In genomic region chr9:116605904-116606341, GRCh38 we compare ENCODE assay signal across 1 cellular context.
TF ChIP-seq lines count a peak whose summit lies in the region.

No MANE protein-coding gene starts in this region.

TF ChIP-seq in H1, 55 proteins besides CTCF, POLR2A, EP300 and RAD21:
- TF ChIP-seq SIN3A (conservative IDR thresholded peaks at IDR 0.05 in 1 of 2, IDR thresholded peaks at IDR 0.05 in 1 of 2; ENCODE audit: low read depth in 1 of 2, low read length in 2 of 2) (no peak), USF2 (IDR thresholded peaks at IDR 0.05; ENCODE audit: low read length) (no peak), ASH2L (IDR thresholded peaks at IDR 0.05; ENCODE audit: low read length) (no peak), NANOG (IDR thresholded peaks at IDR 0.05; ENCODE audit: insufficient read depth, low read depth, low read length, poor library complexity, severe bottlenecking) (no peak), BCL11A (IDR thresholded peaks at IDR 0.05; ENCODE audit: low read depth in 2 of 2, low read length in 2 of 2) (no peak), CTBP2 (IDR thresholded peaks at IDR 0.05; ENCODE audit: borderline replicate concordance, insufficient read depth, insufficient read length, low read length) (no peak), BACH1 (IDR thresholded peaks at IDR 0.05; ENCODE audit: low read length) (no peak), RFX5 (IDR thresholded peaks at IDR 0.05; ENCODE audit: borderline replicate concordance, low read depth, low read length) (no peak), SAP30 (IDR thresholded peaks at IDR 0.05; ENCODE audit: insufficient read depth, insufficient replicate concordance, low read length) (no peak), HDAC6 (IDR thresholded peaks at IDR 0.05; ENCODE audit: low read depth, low read length) (no peak), RNF2 (IDR thresholded peaks at IDR 0.05; ENCODE audit: borderline replicate concordance, low read depth, low read length, missing control alignments, poor library complexity, severe bottlenecking) (no peak), JUN (IDR thresholded peaks at IDR 0.05; ENCODE audit: low read depth, low read length) (no peak), SP2 (IDR thresholded peaks at IDR 0.05; ENCODE audit: low read length) (no peak), RBBP5 (IDR thresholded peaks at IDR 0.05; ENCODE audit: borderline replicate concordance, low read depth, low read length) (no peak), BRCA1 (IDR thresholded peaks at IDR 0.05; ENCODE audit: low read depth, low read length) (no peak), SP1 (IDR thresholded peaks at IDR 0.05; ENCODE audit: low read depth, low read length) (no peak)
